8 cellular contexts compared by ENCODE assay signal in genomic region chr15:76196286-76196948, GRCh38.
DNase-seq lines count a peak whose midpoint lies in the region; ATAC-seq and TF ChIP-seq lines count a peak whose summit lies in the region.

No MANE protein-coding gene starts in this region.

- peak overlapping the region; percentile 61 for H2BK5ac ChIP-seq in IMR-90 (ENCODE audit: low read depth, low read length, poor library complexity, severe bottlenecking)

- peak overlapping the region; percentile 75 for H2AK9ac ChIP-seq in IMR-90 (replicated peaks; ENCODE audit: low read depth, low read length, poor library complexity)

- H3K9ac ChIP-seq in IMR-90 (ENCODE audit: low read depth, low read length): no peak overlapping the region; the same call in 1 of the 2 replicates

- H3K9me1 ChIP-seq in IMR-90 (ENCODE audit: insufficient read depth, low read length): peaks cover 29% of the 10 kb centered on the region

- peak overlapping the region; percentile 60 for H2AFZ ChIP-seq in IMR-90 (replicated peaks; ENCODE audit: low read length, poor library complexity)

- CTCF ChIA-PET in IMR-90 (lab: Yijun Ruan, JAX): interaction anchor here (0.6 kb wide), 1 partner anchor 337 kb away, joined by 4 read pairs; no protein-coding TSS in a partner anchor

- dilution Hi-C loops in IMR-90 (cut with HindIII; ENCODE audit: low sequenced_read_pairs, unreplicated experiment): no loop called here

- H3K27me3 ChIP-seq in BE2C (no peaks in the 10 kb centered on the region), IMR-90 (ENCODE audit: control insufficient read depth, insufficient read depth, low read length) (no peaks in the 10 kb centered on the region), cardiac muscle cell (no peaks in the 10 kb centered on the region), gastrocnemius medialis (no peaks in the 10 kb centered on the region)

- peak overlapping the region; percentile 62; the same call in 1 of the 2 replicates for H3K23ac ChIP-seq in IMR-90 (ENCODE audit: low read depth, low read length)

- peaks cover 10% of the 10 kb centered on the region for H4K20me1 ChIP-seq in IMR-90 (ENCODE audit: insufficient read depth, low read length)

- no peak overlapping the region for H3K27ac Mint-ChIP-seq in progenitor cell of endocrine pancreas

- H3K4me3 ChIP-seq in BE2C (ENCODE audit: low read depth, low read length) (no peak overlapping the region), IMR-90 (ENCODE audit: insufficient read depth, low read depth, low read length) (no peak overlapping the region), cardiac muscle cell (no peak overlapping the region), gastrocnemius medialis (no peak overlapping the region)

- no TSS peak for BruUV-seq in IMR-90 (replicated peaks; lab: Mats Ljungman, UMichigan)

- no peak for TF ChIP-seq RAD21 in IMR-90 (IDR thresholded peaks at IDR 0.05; ENCODE audit: low read length)

- H3K27ac ChIP-seq in IMR-90 (ENCODE audit: insufficient read depth, low read length) (peak overlapping the region; percentile 31; the same call in 1 of the 2 replicates), VCaP (peak overlapping the region; percentile 88), cardiac muscle cell (peak overlapping the region; percentile 44), gastrocnemius medialis (peak overlapping the region; percentile 93 to 96 (median 94))

- H3K9me3 Mint-ChIP-seq in progenitor cell of endocrine pancreas (ENCODE audit: low read depth): no peaks in the 10 kb centered on the region

- peak overlapping the region; percentile 18 for H3K18ac ChIP-seq in IMR-90 (ENCODE audit: low read depth, low read length)

- TF ChIP-seq POLR2A in IMR-90 (IDR thresholded peaks at IDR 0.05; ENCODE audit: low read depth, low read length): no peak
- TF ChIP-seq POLR2A in gastrocnemius medialis (IDR thresholded peaks at IDR 0.05): peak; percentile 37 to 39

- peak; percentile 88 for ATAC-seq in IMR-90 (ENCODE audit: low read depth)
- ATAC-seq in gastrocnemius medialis: peak; percentile 71 to 73
- ATAC-seq in GM21526 (IDR thresholded peaks at IDR 0.05; ENCODE audit: low FRiP score, unreplicated experiment): no peak
- no peak for ATAC-seq in GM19463 (IDR thresholded peaks at IDR 0.05; ENCODE audit: unreplicated experiment)

- H3K4me1 Mint-ChIP-seq in progenitor cell of endocrine pancreas (ENCODE audit: low read depth): peaks cover 3% of the 10 kb centered on the region

- DNase-seq in BE2C (peak; percentile 75), IMR-90 (peak; percentile 89), cardiac muscle cell (ENCODE audit: low read depth in 1 of 2, low spot score in 1 of 2) (peak; percentile 30 to 88), gastrocnemius medialis (peak; percentile 80 to 92), progenitor cell of endocrine pancreas (ENCODE audit: low spot score, unreplicated experiment) (no peak)

- 0% methylated on average over 1 of the region's 8 CpGs; no CpG with 5 or more reads in 1 of the 2 experiments for WGBS in IMR-90 (ENCODE audit: extremely low coverage in 2 of 2, insufficient read length in 1 of 2), 2 experiments

- intact Hi-C loops in IMR-90 (cut with micrococcal nuclease) (loop anchor here (2.0 kb wide), 1 partner anchor 1346 kb away; no protein-coding TSS in a partner anchor), gastrocnemius medialis (cut with DNase I; ENCODE audit: low total_unique reads) (loop anchor here (2.0 kb wide), 3 partner anchors 14 to 116 kb away; no protein-coding TSS in a partner anchor)

- 0 out of 3 replicates have a peak overlapping the region, but pooled peaks have one; percentile 39 for H2BK15ac ChIP-seq in IMR-90 (ENCODE audit: low read depth, low read length)

- TF ChIP-seq CTCF in BE2C (IDR thresholded peaks at IDR 0.05; ENCODE audit: low read depth, low read length) (no peak), IMR-90 (conservative IDR thresholded peaks at IDR 0.05; ENCODE audit: low read depth, low read length) (no peak), VCaP (conservative IDR thresholded peaks at IDR 0.05) (no peak), cardiac muscle cell (IDR thresholded peaks at IDR 0.05; ENCODE audit: low read depth, low read length) (no peak), gastrocnemius medialis (IDR thresholded peaks at IDR 0.05 in 4 of 5, conservative IDR thresholded peaks at IDR 0.05 in 1 of 5) (no peak), progenitor cell of endocrine pancreas (IDR thresholded peaks at IDR 0.05; ENCODE audit: unreplicated experiment) (no peak)

- H4K91ac ChIP-seq in IMR-90 (ENCODE audit: insufficient read depth, low read depth, low read length): peak overlapping the region; percentile 72

- peak overlapping the region; percentile 64; the same call in 1 of the 2 replicates for H3K14ac ChIP-seq in IMR-90 (replicated peaks; ENCODE audit: low read depth, low read length)

- peak overlapping the region in 1 of 2 experiments; percentile 29; a peak in 1 of 4 replicates for H4K8ac ChIP-seq in IMR-90 (ENCODE audit: low read depth in 2 of 2, low read length in 2 of 2)

- H2AK5ac ChIP-seq in IMR-90 (ENCODE audit: low read depth, low read length): peak overlapping the region; percentile 89; the same call in 1 of the 2 replicates

- H3K27me3 Mint-ChIP-seq in progenitor cell of endocrine pancreas: peaks cover 9% of the 10 kb centered on the region

- no peaks in the 10 kb centered on the region for H3K36me3 ChIP-seq in BE2C
- H3K36me3 ChIP-seq in IMR-90 (ENCODE audit: control insufficient read depth, insufficient read depth, low read length): no peaks in the 10 kb centered on the region
- H3K36me3 ChIP-seq in cardiac muscle cell: no peaks in the 10 kb centered on the region
- H3K36me3 ChIP-seq in gastrocnemius medialis: no peaks in the 10 kb centered on the region

- peak overlapping the region; percentile 61 for H3K4ac ChIP-seq in IMR-90 (ENCODE audit: low read depth, low read length)

- H3K56ac ChIP-seq in IMR-90 (ENCODE audit: extremely low read depth, insufficient read depth, low read length): no peak overlapping the region

- no peaks in the 10 kb centered on the region for H3K36me3 Mint-ChIP-seq in progenitor cell of endocrine pancreas (ENCODE audit: insufficient read depth)

- H3K4me1 ChIP-seq in BE2C (peaks cover 13% of the 10 kb centered on the region), IMR-90 (ENCODE audit: control insufficient read depth, insufficient read depth, low read length) (peaks cover 25% of the 10 kb centered on the region), cardiac muscle cell (ENCODE audit: low read depth) (peaks cover 7% of the 10 kb centered on the region), gastrocnemius medialis (peaks cover 51 to 58% of the 10 kb centered on the region in 2 donors)

- peak overlapping the region; percentile 44 for H2BK120ac ChIP-seq in IMR-90 (ENCODE audit: low read depth, low read length)

- H2BK20ac ChIP-seq in IMR-90 (ENCODE audit: low read depth, low read length): peak overlapping the region; percentile 29; the same call in 1 of the 2 replicates

- no peak overlapping the region; the same call in 1 of the 2 replicates for H3K4me2 ChIP-seq in IMR-90 (ENCODE audit: low read depth, low read length)

- 0 out of 4 replicates have a peak, but pooled peaks cover 0 to 4% of the 10 kb centered on the region in 2 experiments for H3K79me1 ChIP-seq in IMR-90 (ENCODE audit: low read depth in 1 of 2, low read length in 2 of 2)

- no peak overlapping the region for H3K4me3 Mint-ChIP-seq in progenitor cell of endocrine pancreas (ENCODE audit: low read depth)

- in situ Hi-C loops in IMR-90 (cut with MboI; ENCODE audit: low sequenced_read_pairs) (loop anchor here (5.0 to 10.0 kb wide), 2 partner anchors 136 to 668 kb away; no protein-coding TSS in a partner anchor), gastrocnemius medialis (cut with MboI; ENCODE audit: low sequenced_read_pairs in 4 of 4) (loop anchor here (10.0 to 25.0 kb wide), 3 partner anchors 118 to 141 kb away; partner anchors contain the start of genes ISL2 (in 3 of the 4) and ETFA (in 1 of the 4))

- H3K9me3 ChIP-seq in BE2C (no peaks in the 10 kb centered on the region), IMR-90 (ENCODE audit: control insufficient read depth, insufficient read depth, low read length) (no peaks in the 10 kb centered on the region), cardiac muscle cell (ENCODE audit: low read depth) (no peaks in the 10 kb centered on the region), gastrocnemius medialis (no peaks in the 10 kb centered on the region)

- POLR2A ChIA-PET in IMR-90 (lab: Charles Lee; ENCODE audit: unreplicated experiment): no interaction called here

- H4K5ac ChIP-seq in IMR-90 (ENCODE audit: low read depth, low read length): no peak overlapping the region

TF ChIP-seq in IMR-90, 13 proteins besides CTCF, POLR2A, EP300 and RAD21 (continues in another document):
- no peak for TF ChIP-seq CEBPB (IDR thresholded peaks at IDR 0.05; ENCODE audit: low read depth, low read length)
- no peak for TF ChIP-seq USF2 (IDR thresholded peaks at IDR 0.05; ENCODE audit: low read depth, low read length)
- TF ChIP-seq MXI1 (IDR thresholded peaks at IDR 0.05; ENCODE audit: borderline replicate concordance, low read depth, low read length): no peak
- TF ChIP-seq ELK1 (IDR thresholded peaks at IDR 0.05; ENCODE audit: borderline replicate concordance, low read depth, low read length): no peak
- TF ChIP-seq RCOR1 (IDR thresholded peaks at IDR 0.05; ENCODE audit: insufficient replicate concordance, low read length): no peak
- TF ChIP-seq RFX5 (IDR thresholded peaks at IDR 0.05; ENCODE audit: low read depth, low read length): no peak
- peak; percentile 84 for TF ChIP-seq FOS (IDR thresholded peaks at IDR 0.05; ENCODE audit: low read depth, low read length)
- TF ChIP-seq NFE2L2 (IDR thresholded peaks at IDR 0.05; ENCODE audit: low read depth, low read length): no peak
- peak; percentile 82; the same call in 1 of the 2 replicates for TF ChIP-seq MAZ (IDR thresholded peaks at IDR 0.05; ENCODE audit: borderline replicate concordance, low read depth, low read length)
- TF ChIP-seq SMC3 (IDR thresholded peaks at IDR 0.05; ENCODE audit: low read depth, low read length): peak; percentile 9; the same call in 1 of the 2 replicates

Comparison
In these comparisons a context has a peak if more than half of its experiments do, and no peak if none do; other contexts are left out.
1. ATAC-seq: peak in IMR-90 (single experiment) and gastrocnemius medialis (2 of 2); none in GM21526 (single experiment) and GM19463 (single experiment).
2. H3K27ac ChIP-seq: peak in every context shown above with its lines; median percentile 94 in gastrocnemius medialis; 88 in VCaP; 44 in cardiac muscle cell; 31 in IMR-90.